In genomic region chr10:90856964-90857634, GRCh38 we compare ENCODE assay signal across 8 cellular contexts. TPM values are rescaled to one million over a fixed set of nuclear protein-coding genes. Genes with fewer than 3 reads are reported as not detected.
DNase-seq lines count a peak whose midpoint lies in the region; ATAC-seq and TF ChIP-seq lines count a peak whose summit lies in the region.

No MANE protein-coding gene starts in this region.

- DNase-seq in lung (ENCODE audit: low spot score), result no peak
- DNase-seq in upper lobe of right lung, result no peak
- no peak for DNase-seq in NCI-H1436 treated with DMSO at 0.1 percent for 48 hours (lab: John Stamatoyannopoulos, UW)
- no peak for DNase-seq in stimulated activated CD4-positive, alpha-beta T cell treated with anti-CD3 and anti-CD28 coated beads, Interleukin-4, amount 100 ng/mL, for 1 hour

- H3K27me3 ChIP-seq in HUES48 (ENCODE audit: control insufficient read depth, insufficient read depth, low read length) (peaks cover 46% of the 10 kb centered on the region), lung (ENCODE audit: control insufficient read depth, insufficient read depth) (no peaks in the 10 kb centered on the region), upper lobe of right lung (peaks cover 54% of the 10 kb centered on the region)

- intact Hi-C loops in upper lobe of right lung (cut with DNase I), result no loop called here

- no peaks in the 10 kb centered on the region for H3K36me3 ChIP-seq in HUES48 (ENCODE audit: control insufficient read depth, insufficient read depth, low read length)
- no peaks in the 10 kb centered on the region for H3K36me3 ChIP-seq in lung (ENCODE audit: control insufficient read depth in 2 of 2, insufficient read depth in 2 of 2, low read length in 2 of 2)
- H3K36me3 ChIP-seq in upper lobe of right lung, result no peaks in the 10 kb centered on the region

- peak overlapping the region; percentile 14 for H3K27ac ChIP-seq in HUES48 (ENCODE audit: low read depth, low read length)
- H3K27ac ChIP-seq in lung (ENCODE audit: low read depth in 1 of 2, low read length in 1 of 2), result no peak overlapping the region
- H3K27ac ChIP-seq in upper lobe of right lung, result peak overlapping the region; percentile 24

- H3K4me3 Mint-ChIP-seq in brain, result peak overlapping the region; percentile 85 to 93 (median 91)

- WGBS in lung, 2 donors, result 8 to 10% methylated on average over 59 of the region's 59 CpGs

- H3K27me3 Mint-ChIP-seq in brain, result peaks cover 74% of the 10 kb centered on the region

- H3K9me3 ChIP-seq in HUES48 (ENCODE audit: control insufficient read depth, insufficient read depth, low read length), result no peaks in the 10 kb centered on the region
- no peaks in the 10 kb centered on the region for H3K9me3 ChIP-seq in lung (ENCODE audit: control insufficient read depth in 2 of 2, insufficient read depth in 1 of 2, low read length in 1 of 2)
- H3K9me3 ChIP-seq in upper lobe of right lung, result no peaks in the 10 kb centered on the region

- H3K9me3 Mint-ChIP-seq in brain, result peaks cover 4 to 8% (median 5%) of the 10 kb centered on the region in 5 experiments

- TF ChIP-seq CTCF in brain (conservative IDR thresholded peaks at IDR 0.05) (no peak), lung (IDR thresholded peaks at IDR 0.05; ENCODE audit: control extremely low read depth, extremely low read depth) (no peak), upper lobe of right lung (IDR thresholded peaks at IDR 0.05) (no peak)

- ATAC-seq in GM18858 (IDR thresholded peaks at IDR 0.05; ENCODE audit: unreplicated experiment) (peak; percentile 4), lung (ENCODE audit: insufficient read depth, low FRiP score) (no peak), upper lobe of right lung (peak; percentile 12), HG03457 (IDR thresholded peaks at IDR 0.05; ENCODE audit: unreplicated experiment) (no peak)

- peaks cover 11% of the 10 kb centered on the region for H3K4me1 Mint-ChIP-seq in brain

- H3K4me1 ChIP-seq in HUES48 (ENCODE audit: control insufficient read depth, insufficient read depth, low read length) (peaks cover 10% of the 10 kb centered on the region; the same call in 1 of the 2 replicates), lung (ENCODE audit: control insufficient read depth in 2 of 2, insufficient read depth in 2 of 2, low read length in 2 of 2) (peaks cover 0 to 2% of the 10 kb centered on the region in 2 donors), upper lobe of right lung (peaks cover 10% of the 10 kb centered on the region)

- H3K27ac Mint-ChIP-seq in brain, result peak overlapping the region in 1 of 5 experiments; percentile 76

- no peaks in the 10 kb centered on the region for H3K36me3 Mint-ChIP-seq in brain

- H3K9ac ChIP-seq in HUES48 (ENCODE audit: low read depth, low read length), result no peak overlapping the region; the same call in 1 of the 2 replicates

- peak overlapping the region; percentile 76 for H3K4me3 ChIP-seq in HUES48 (ENCODE audit: low read depth, low read length)
- peak overlapping the region; percentile 46 for H3K4me3 ChIP-seq in lung
- H3K4me3 ChIP-seq in upper lobe of right lung, result peak overlapping the region; percentile 65

RNA-seq across cellular contexts. Expression of gene HTR7, which starts 0.7 kb away (rescaled TPM):
- polyA plus RNA-seq in brain (ENCODE audit: insufficient read depth, low read depth, low replicate concordance), result not detected
- under 1 TPM; 0.18 to 0.65 TPM for total RNA-seq in lung
- polyA plus RNA-seq in lung, result under 1 TPM; 0.12 to 0.48 TPM
- 0.64 TPM for total RNA-seq in upper lobe of right lung

RNA-seq across cellular contexts. Expression of gene RPP30, which starts 14.7 kb away (rescaled TPM):
- 27.1 TPM for polyA plus RNA-seq in brain (ENCODE audit: insufficient read depth, low read depth, low replicate concordance)
- total RNA-seq in lung, result 10 to 100 TPM; 22.1 to 43.5 TPM
- 10 to 100 TPM; 20.7 to 41.8 TPM for polyA plus RNA-seq in lung
- 26.1 TPM for total RNA-seq in upper lobe of right lung

Comparison
In these comparisons a context has a peak if more than half of its experiments do, and no peak if none do; other contexts are left out.
1. ATAC-seq: peak in GM18858 (single experiment) and upper lobe of right lung (single experiment); none in lung (single experiment) and HG03457 (single experiment).
2. H3K27ac ChIP-seq: peak in HUES48 (single experiment) and upper lobe of right lung (single experiment); none in lung (0 of 2).
3. Peak in every context shown above with its lines, with median percentiles within 50 percentile points of each other: H3K4me3 ChIP-seq.